25 cellular contexts compared by ENCODE assay signal in the genomic region with DNA sequence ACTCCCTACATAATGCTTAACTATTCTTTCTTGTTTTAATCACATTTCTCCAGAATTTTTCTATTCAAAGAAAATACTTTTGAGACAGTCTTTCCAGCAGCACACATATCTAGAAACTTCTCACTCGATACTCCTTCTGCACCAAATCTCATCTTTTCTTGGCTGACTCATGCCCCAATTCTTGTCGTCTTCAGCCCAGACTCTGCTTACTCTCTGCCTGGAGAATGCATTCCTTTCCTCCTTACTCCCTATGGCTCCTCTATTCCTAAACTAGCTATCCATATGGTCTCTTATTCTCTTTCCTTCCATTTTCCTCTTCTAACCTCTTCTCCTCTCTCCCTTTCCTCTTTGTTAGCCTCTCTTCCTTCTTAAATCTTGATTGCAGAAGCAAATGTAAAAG.
A peak's percentile ranks its signal among the peaks of the same experiment; 100 is the strongest.
DNase-seq lines count a peak whose midpoint lies in the region; TF ChIP-seq lines count a peak whose summit lies in the region.
"Had no signal": no experiment of that assay in that cellular context is flagged by ENCODE, and none has a peak within 500 bp of the region (broad histone marks: within the 10 kb centered on the region; RNA-seq: fewer than 3 reads in every experiment).

No MANE protein-coding gene starts in this region.

- H3K36me3 ChIP-seq in fibroblast of lung (ENCODE audit: control insufficient read depth, insufficient read depth, low read length) (no peaks in the 10 kb centered on the region), osteoblast (ENCODE audit: insufficient read depth, low read length) (no peaks in the 10 kb centered on the region), WERI-Rb-1 (no peaks in the 10 kb centered on the region), Karpas-422 (ENCODE audit: insufficient read depth, low read length) (no peaks in the 10 kb centered on the region; the same call in 1 of the 2 replicates)
- H3K36me3 ChIP-seq: cardiac muscle cell had no signal

- DNase-seq in EH (ENCODE audit: low read depth) (peak; percentile 58), NCI-H226 (peak; percentile 22), fibroblast of lung (ENCODE audit: low read depth in 2 of 2) (peak; percentile 12 to 63), osteoblast (ENCODE audit: insufficient read length, low spot score, missing footprints) (peak; percentile 31), WERI-Rb-1 (no peak), NOMO-1 (lab: John Stamatoyannopoulos, UW; ENCODE audit: unreplicated experiment in 2 of 2) (no peak), Karpas-422 (no peak)
- DNase-seq in activated naive CD4-positive, alpha-beta T cell treated with Interleukin-2 at 50 U/mL for 16 hours, result no peak
- DNase-seq: activated CD4-positive, alpha-beta T cell treated with anti-CD3 and anti-CD28 coated beads, Interleukin-2, amount 10 ng/mL, durations not matched to agents 24 days and 14 days; activated CD8-positive, alpha-beta memory T cell treated with anti-CD3 and anti-CD28 coated beads, Interleukin-2, amount 10 ng/mL, durations not matched to agents 7 days and 5 days; activated naive CD4-positive, alpha-beta T cell treated with anti-CD3 and anti-CD28 coated beads for 36 hours; activated T-cell treated with anti-CD3 and anti-CD28 coated beads, Interleukin-2, amount 50 U/mL, for 48 hours; amniotic stem cell; Caco-2; endodermal cell; KBM-7; left ventricle myocardium inferior; NCI-H1436; NCI-H446; NCI-H82; psoas muscle had no signal

- H3K27ac ChIP-seq in fibroblast of lung (ENCODE audit: insufficient read depth, low read length) (no peak overlapping the region), osteoblast (ENCODE audit: low read depth, low read length) (no peak overlapping the region), WERI-Rb-1 (no peak overlapping the region), Karpas-422 (ENCODE audit: low read length) (no peak overlapping the region)
- H3K27ac ChIP-seq: C4-2B, cardiac muscle cell, left ventricle myocardium inferior, psoas muscle, RWPE1, SK-N-MC had no signal

- no peak overlapping the region for H2AFZ ChIP-seq in fibroblast of lung (ENCODE audit: low read length)
- H2AFZ ChIP-seq in osteoblast (ENCODE audit: low read length), result no peak overlapping the region
- H2AFZ ChIP-seq in Karpas-422 (ENCODE audit: low read length), result no peak overlapping the region

- no peaks in the 10 kb centered on the region for H3K9me2 ChIP-seq in Karpas-422 (replicated peaks; ENCODE audit: insufficient read depth, low read length)

- H3K9ac ChIP-seq in fibroblast of lung (ENCODE audit: insufficient read depth, low read length) (no peak overlapping the region), Karpas-422 (ENCODE audit: low read length) (no peak overlapping the region)

- H4K20me1 ChIP-seq in fibroblast of lung (ENCODE audit: control insufficient read depth, extremely low read depth, insufficient read depth, low read length) (no peaks in the 10 kb centered on the region), osteoblast (ENCODE audit: insufficient read depth, low read length) (no peaks in the 10 kb centered on the region), Karpas-422 (ENCODE audit: insufficient read depth, low read depth, low read length) (no peaks in the 10 kb centered on the region)

- TF ChIP-seq CTCF in fibroblast of lung (conservative IDR thresholded peaks at IDR 0.05 in 1 of 2, IDR thresholded peaks at IDR 0.05 in 1 of 2; ENCODE audit: low read depth in 1 of 2, low read length in 2 of 2) (no peak), osteoblast (IDR thresholded peaks at IDR 0.05; ENCODE audit: extremely low read depth, low read depth, low read length) (no peak), WERI-Rb-1 (IDR thresholded peaks at IDR 0.05; ENCODE audit: low read depth, low read length) (no peak)

- H3K27me3 ChIP-seq in fibroblast of lung (ENCODE audit: control insufficient read depth, insufficient read depth, low read length) (no peaks in the 10 kb centered on the region), osteoblast (ENCODE audit: insufficient read depth, low read length) (no peaks in the 10 kb centered on the region), WERI-Rb-1 (ENCODE audit: insufficient read depth, low read depth, severe bottlenecking) (no peaks in the 10 kb centered on the region), Karpas-422 (ENCODE audit: low read length) (no peaks in the 10 kb centered on the region)
- H3K27me3 ChIP-seq: cardiac muscle cell had no signal

- H3K4me3 ChIP-seq in fibroblast of lung (replicated peaks in 1 of 4; ENCODE audit: control extremely low read depth in 1 of 4, insufficient read depth in 1 of 4, low read depth in 3 of 4, low read length in 4 of 4), result no peak overlapping the region
- no peak overlapping the region for H3K4me3 ChIP-seq in osteoblast (ENCODE audit: insufficient read depth, low read length)
- no peak overlapping the region for H3K4me3 ChIP-seq in WERI-Rb-1 (ENCODE audit: low read depth, low read length)
- H3K4me3 ChIP-seq in Karpas-422 (ENCODE audit: low read length), result no peak overlapping the region
- H3K4me3 ChIP-seq: cardiac muscle cell, left ventricle myocardium inferior, psoas muscle, SK-N-MC had no signal

- H3K9me3 ChIP-seq in fibroblast of lung (ENCODE audit: control insufficient read depth, insufficient read depth, low read depth, low read length) (no peaks in the 10 kb centered on the region), osteoblast (ENCODE audit: low read depth, low read length) (no peaks in the 10 kb centered on the region), WERI-Rb-1 (ENCODE audit: severe bottlenecking) (no peaks in the 10 kb centered on the region), Karpas-422 (ENCODE audit: low read length) (no peaks in the 10 kb centered on the region)
- H3K9me3 ChIP-seq: Caco-2, left ventricle myocardium inferior, psoas muscle had no signal

- H3K4me2 ChIP-seq in fibroblast of lung (ENCODE audit: extremely low read depth, insufficient read depth, low read length), result no peak overlapping the region
- peak overlapping the region; percentile 51 for H3K4me2 ChIP-seq in osteoblast (ENCODE audit: insufficient read depth, low read length)
- H3K4me2 ChIP-seq in Karpas-422 (ENCODE audit: low read depth, low read length, poor library complexity, severe bottlenecking), result no peak overlapping the region

- H3K4me1 ChIP-seq in fibroblast of lung (ENCODE audit: control insufficient read depth, extremely low read depth, insufficient read depth, low read length), result no peaks in the 10 kb centered on the region
- H3K4me1 ChIP-seq in osteoblast (ENCODE audit: insufficient read depth, low read length), result peaks cover 5% of the 10 kb centered on the region
- no peaks in the 10 kb centered on the region for H3K4me1 ChIP-seq in Karpas-422 (ENCODE audit: low read length)
- H3K4me1 ChIP-seq: Caco-2, left ventricle myocardium inferior, psoas muscle had no signal

- H3K79me2 ChIP-seq in fibroblast of lung (ENCODE audit: control insufficient read depth, insufficient read depth, low read length) (no peaks in the 10 kb centered on the region), osteoblast (ENCODE audit: insufficient read depth, low read length) (no peaks in the 10 kb centered on the region), Karpas-422 (ENCODE audit: low read length) (peaks cover 11% of the 10 kb centered on the region; the same call in 1 of the 2 replicates)

Comparison
In these comparisons a context has a peak if more than half of its experiments do, and no peak if none do; other contexts are left out.
1. DNase-seq: peak in EH (single experiment), NCI-H226 (single experiment), fibroblast of lung (2 of 2) and osteoblast (single experiment); none in WERI-Rb-1 (single experiment), activated naive CD4-positive, alpha-beta T cell treated with Interleukin-2 at 50 U/mL for 16 hours (single experiment), NOMO-1 (0 of 2) and Karpas-422 (single experiment).